10 cellular contexts compared by ENCODE assay signal in genomic region chr10:8416755-8417154, GRCh38.
A peak's percentile ranks its signal among the peaks of the same experiment; 100 is the strongest.
DNase-seq lines count a peak whose midpoint lies in the region; ATAC-seq and TF ChIP-seq lines count a peak whose summit lies in the region.
"Had no signal": no experiment of that assay in that cellular context is flagged by ENCODE, and none has a peak within 500 bp of the region (broad histone marks: within the 10 kb centered on the region; RNA-seq: fewer than 3 reads in every experiment).

No MANE protein-coding gene starts in this region.

- ATAC-seq in GM18861 (IDR thresholded peaks at IDR 0.05; ENCODE audit: unreplicated experiment): peak; percentile 12
- ATAC-seq in HG02852 (IDR thresholded peaks at IDR 0.05; ENCODE audit: unreplicated experiment): peak; percentile 13

- no peaks in the 10 kb centered on the region for H3K36me3 Mint-ChIP-seq in nephron progenitor cell (ENCODE audit: low read depth)

- peak; percentile 13 for DNase-seq in activated CD4-positive, alpha-beta T cell treated with anti-CD3 and anti-CD28 coated beads, Interleukin-2, amount 50 U/mL, for 1 hour
- DNase-seq in nephron progenitor cell: no peak
- no peak for DNase-seq in cerebellum (ENCODE audit: low spot score)
- DNase-seq in COLO829 (ENCODE audit: low spot score): no peak
- no peak for DNase-seq in NCI-H1092 treated with DMSO at 0.1 percent for 48 hours (lab: John Stamatoyannopoulos, UW)
- DNase-seq: DMS53, NCI-H524, SIG-M5 had no signal

- no peaks in the 10 kb centered on the region for H3K9me3 Mint-ChIP-seq in nephron progenitor cell

- H3K4me3 Mint-ChIP-seq in nephron progenitor cell: no peak overlapping the region

- peak overlapping the region; percentile 19 for H3K27ac Mint-ChIP-seq in nephron progenitor cell

- TF ChIP-seq CTCF in nephron progenitor cell (IDR thresholded peaks at IDR 0.05): no peak

- H3K27me3 Mint-ChIP-seq in nephron progenitor cell (ENCODE audit: low read depth, poor library complexity): peaks cover 43% of the 10 kb centered on the region

- H3K4me1 Mint-ChIP-seq in nephron progenitor cell: peaks cover 14% of the 10 kb centered on the region
